ENCODE assay signal across 1 cellular context in the genomic region with DNA sequence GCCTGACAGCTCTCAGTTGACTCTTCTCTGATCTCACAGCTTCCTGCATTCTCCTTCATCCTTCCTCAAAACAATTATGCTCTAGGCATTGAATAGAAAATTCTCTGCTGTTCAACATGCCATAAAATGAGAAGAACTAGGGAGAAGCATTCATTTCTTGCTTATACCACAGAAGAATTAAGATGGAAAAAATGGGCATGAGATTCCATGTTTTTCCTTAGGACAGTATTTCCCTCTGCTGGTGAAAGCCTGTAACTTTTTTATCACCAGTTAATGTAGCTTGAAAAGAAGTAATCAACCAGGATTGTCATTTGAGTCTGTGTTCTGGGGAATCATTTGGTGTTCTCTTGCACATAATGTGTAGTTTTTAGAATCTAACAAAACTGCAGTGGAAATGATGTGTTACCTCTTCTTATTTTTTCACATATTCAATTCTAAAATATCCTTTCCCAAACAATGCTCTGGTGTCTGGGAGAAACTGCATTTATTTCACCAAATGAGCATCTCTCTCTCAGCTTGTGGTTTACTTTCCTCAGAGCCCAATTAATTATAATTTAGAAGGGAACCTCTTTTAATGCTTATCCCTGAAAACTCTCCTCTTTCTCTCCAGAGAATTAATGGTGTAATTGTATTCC.
TF ChIP-seq lines count a peak whose summit lies in the region.

No MANE protein-coding gene starts in this region.

TF ChIP-seq in GM23338, 12 proteins besides CTCF, POLR2A, EP300 and RAD21 (continued from another document):
- TF ChIP-seq, protein P1, sequence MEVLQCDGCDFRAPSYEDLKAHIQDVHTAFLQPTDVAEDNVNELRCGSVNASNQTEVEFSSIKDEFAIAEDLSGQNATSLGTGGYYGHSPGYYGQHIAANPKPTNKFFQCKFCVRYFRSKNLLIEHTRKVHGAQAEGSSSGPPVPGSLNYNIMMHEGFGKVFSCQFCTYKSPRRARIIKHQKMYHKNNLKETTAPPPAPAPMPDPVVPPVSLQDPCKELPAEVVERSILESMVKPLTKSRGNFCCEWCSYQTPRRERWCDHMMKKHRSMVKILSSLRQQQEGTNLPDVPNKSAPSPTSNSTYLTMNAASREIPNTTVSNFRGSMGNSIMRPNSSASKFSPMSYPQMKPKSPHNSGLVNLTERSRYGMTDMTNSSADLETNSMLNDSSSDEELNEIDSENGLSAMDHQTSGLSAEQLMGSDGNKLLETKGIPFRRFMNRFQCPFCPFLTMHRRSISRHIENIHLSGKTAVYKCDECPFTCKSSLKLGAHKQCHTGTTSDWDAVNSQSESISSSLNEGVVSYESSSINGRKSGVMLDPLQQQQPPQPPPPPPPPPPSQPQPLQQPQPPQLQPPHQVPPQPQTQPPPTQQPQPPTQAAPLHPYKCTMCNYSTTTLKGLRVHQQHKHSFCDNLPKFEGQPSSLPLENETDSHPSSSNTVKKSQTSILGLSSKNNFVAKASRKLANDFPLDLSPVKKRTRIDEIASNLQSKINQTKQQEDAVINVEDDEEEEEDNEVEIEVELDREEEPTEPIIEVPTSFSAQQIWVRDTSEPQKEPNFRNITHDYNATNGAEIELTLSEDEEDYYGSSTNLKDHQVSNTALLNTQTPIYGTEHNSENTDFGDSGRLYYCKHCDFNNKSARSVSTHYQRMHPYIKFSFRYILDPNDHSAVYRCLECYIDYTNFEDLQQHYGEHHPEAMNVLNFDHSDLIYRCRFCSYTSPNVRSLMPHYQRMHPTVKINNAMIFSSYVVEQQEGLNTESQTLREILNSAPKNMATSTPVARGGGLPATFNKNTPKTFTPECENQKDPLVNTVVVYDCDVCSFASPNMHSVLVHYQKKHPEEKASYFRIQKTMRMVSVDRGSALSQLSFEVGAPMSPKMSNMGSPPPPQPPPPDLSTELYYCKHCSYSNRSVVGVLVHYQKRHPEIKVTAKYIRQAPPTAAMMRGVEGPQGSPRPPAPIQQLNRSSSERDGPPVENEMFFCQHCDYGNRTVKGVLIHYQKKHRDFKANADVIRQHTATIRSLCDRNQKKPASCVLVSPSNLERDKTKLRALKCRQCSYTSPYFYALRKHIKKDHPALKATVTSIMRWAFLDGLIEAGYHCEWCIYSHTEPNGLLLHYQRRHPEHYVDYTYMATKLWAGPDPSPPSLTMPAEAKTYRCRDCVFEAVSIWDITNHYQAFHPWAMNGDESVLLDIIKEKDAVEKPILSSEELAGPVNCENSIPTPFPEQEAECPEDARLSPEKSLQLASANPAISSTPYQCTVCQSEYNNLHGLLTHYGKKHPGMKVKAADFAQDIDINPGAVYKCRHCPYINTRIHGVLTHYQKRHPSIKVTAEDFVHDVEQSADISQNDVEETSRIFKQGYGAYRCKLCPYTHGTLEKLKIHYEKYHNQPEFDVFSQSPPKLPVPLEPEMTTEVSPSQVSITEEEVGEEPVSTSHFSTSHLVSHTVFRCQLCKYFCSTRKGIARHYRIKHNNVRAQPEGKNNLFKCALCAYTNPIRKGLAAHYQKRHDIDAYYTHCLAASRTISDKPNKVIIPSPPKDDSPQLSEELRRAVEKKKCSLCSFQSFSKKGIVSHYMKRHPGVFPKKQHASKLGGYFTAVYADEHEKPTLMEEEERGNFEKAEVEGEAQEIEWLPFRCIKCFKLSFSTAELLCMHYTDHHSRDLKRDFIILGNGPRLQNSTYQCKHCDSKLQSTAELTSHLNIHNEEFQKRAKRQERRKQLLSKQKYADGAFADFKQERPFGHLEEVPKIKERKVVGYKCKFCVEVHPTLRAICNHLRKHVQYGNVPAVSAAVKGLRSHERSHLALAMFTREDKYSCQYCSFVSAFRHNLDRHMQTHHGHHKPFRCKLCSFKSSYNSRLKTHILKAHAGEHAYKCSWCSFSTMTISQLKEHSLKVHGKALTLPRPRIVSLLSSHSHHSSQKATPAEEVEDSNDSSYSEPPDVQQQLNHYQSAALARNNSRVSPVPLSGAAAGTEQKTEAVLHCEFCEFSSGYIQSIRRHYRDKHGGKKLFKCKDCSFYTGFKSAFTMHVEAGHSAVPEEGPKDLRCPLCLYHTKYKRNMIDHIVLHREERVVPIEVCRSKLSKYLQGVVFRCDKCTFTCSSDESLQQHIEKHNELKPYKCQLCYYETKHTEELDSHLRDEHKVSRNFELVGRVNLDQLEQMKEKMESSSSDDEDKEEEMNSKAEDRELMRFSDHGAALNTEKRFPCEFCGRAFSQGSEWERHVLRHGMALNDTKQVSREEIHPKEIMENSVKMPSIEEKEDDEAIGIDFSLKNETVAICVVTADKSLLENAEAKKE (CRISPR knock-in tag; IDR thresholded peaks at IDR 0.05) = no peak
- TF ChIP-seq CREB1 (CRISPR knock-in tag; IDR thresholded peaks at IDR 0.05; ENCODE audit: low read depth) = no peak
- no peak for TF ChIP-seq JUNB (IDR thresholded peaks at IDR 0.05; ENCODE audit: unreplicated experiment)
- no peak for TF ChIP-seq STAT1 (IDR thresholded peaks at IDR 0.05; ENCODE audit: unreplicated experiment)
- TF ChIP-seq POLR2AphosphoS5 (IDR thresholded peaks at IDR 0.05; ENCODE audit: low read depth) = no peak
- TF ChIP-seq, protein P2, sequence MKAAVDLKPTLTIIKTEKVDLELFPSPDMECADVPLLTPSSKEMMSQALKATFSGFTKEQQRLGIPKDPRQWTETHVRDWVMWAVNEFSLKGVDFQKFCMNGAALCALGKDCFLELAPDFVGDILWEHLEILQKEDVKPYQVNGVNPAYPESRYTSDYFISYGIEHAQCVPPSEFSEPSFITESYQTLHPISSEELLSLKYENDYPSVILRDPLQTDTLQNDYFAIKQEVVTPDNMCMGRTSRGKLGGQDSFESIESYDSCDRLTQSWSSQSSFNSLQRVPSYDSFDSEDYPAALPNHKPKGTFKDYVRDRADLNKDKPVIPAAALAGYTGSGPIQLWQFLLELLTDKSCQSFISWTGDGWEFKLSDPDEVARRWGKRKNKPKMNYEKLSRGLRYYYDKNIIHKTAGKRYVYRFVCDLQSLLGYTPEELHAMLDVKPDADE (IDR thresholded peaks at IDR 0.05) = no peak
- no peak for TF ChIP-seq EZH2phosphoT487 (IDR thresholded peaks at IDR 0.05; ENCODE audit: unreplicated experiment)
- TF ChIP-seq ZNF331 (CRISPR knock-in tag; IDR thresholded peaks at IDR 0.05; ENCODE audit: low read depth) = no peak
